ENCODE assay signal across 8 cellular contexts in the genomic region with DNA sequence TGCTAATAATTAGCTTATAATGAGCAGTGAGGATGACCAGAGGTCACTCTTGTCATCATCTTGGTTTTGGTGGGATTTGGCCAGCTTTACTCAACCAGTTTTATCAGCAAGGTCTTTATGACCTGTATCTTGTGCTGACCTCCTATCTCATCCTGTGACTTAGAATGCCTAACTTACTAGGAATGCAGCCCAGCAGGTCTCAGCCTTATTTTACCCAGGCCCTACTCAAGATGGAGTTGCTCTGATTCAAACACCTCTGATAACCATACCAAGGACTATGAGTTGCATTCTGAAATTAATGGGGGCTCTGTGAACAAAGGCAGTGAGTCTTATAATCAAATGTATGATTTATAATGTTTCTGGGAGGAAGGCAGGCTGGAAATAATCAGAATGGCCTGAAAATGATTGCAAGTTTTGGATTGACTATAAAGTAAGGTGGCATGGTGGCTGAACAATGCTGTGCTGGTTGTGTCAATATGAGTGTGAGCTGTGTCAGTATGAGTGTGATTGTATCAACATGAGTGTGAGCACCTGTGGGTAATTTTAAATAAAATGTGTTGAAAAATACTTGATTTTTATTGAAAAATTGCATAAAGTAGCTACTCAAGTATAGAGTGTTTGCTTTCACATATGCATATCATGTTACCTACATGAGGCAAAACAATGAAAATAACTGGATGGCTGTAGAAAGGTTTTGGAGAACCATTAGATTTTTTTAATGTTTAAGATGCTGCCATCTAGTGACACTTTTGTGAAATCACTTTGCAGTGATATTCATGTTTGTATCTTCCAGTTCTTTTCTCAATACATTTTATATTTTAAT.
DNase-seq lines count a peak whose midpoint lies in the region; ATAC-seq and TF ChIP-seq lines count a peak whose summit lies in the region.

No MANE protein-coding gene starts in this region.

- H3K27me3 ChIP-seq in OCI-LY1 (ENCODE audit: insufficient read depth, low read length), result no peaks in the 10 kb centered on the region
- no peaks in the 10 kb centered on the region for H3K27me3 ChIP-seq in psoas muscle (ENCODE audit: insufficient read depth in 3 of 3, low read length in 2 of 3)

- intact Hi-C loops in psoas muscle (cut with DNase I), result no loop called here

- H3K4me3 ChIP-seq in OCI-LY1 (ENCODE audit: low read depth, low read length, poor library complexity, severe bottlenecking) (no peak overlapping the region), psoas muscle (no peak overlapping the region)

- H3K27ac ChIP-seq in OCI-LY1 (ENCODE audit: low read depth, low read length, poor library complexity, severe bottlenecking), result no peak overlapping the region
- no peak overlapping the region for H3K27ac ChIP-seq in psoas muscle

- H3K4me1 ChIP-seq in OCI-LY1 (ENCODE audit: insufficient read depth, low read length, severe bottlenecking), result no peaks in the 10 kb centered on the region
- H3K4me1 ChIP-seq in psoas muscle, result no peaks in the 10 kb centered on the region

- H3K4me2 ChIP-seq in OCI-LY1 (ENCODE audit: low read length), result no peak overlapping the region

- TF ChIP-seq CTCF in OCI-LY1 (IDR thresholded peaks at IDR 0.05; ENCODE audit: low read length), result peak; percentile 46
- peak; percentile 40 for TF ChIP-seq CTCF in psoas muscle (IDR thresholded peaks at IDR 0.05)

- peak; percentile 37 for ATAC-seq in GM18505 (IDR thresholded peaks at IDR 0.05; ENCODE audit: unreplicated experiment)
- ATAC-seq in HG03175 (IDR thresholded peaks at IDR 0.05; ENCODE audit: unreplicated experiment), result peak; percentile 28
- ATAC-seq in psoas muscle, result no peak

- no peaks in the 10 kb centered on the region for H4K20me1 ChIP-seq in OCI-LY1 (ENCODE audit: insufficient read depth, low read length)

- no peaks in the 10 kb centered on the region for H3K79me2 ChIP-seq in OCI-LY1 (ENCODE audit: insufficient read depth, low read length)

- no peaks in the 10 kb centered on the region for H3F3A ChIP-seq in OCI-LY1 (ENCODE audit: insufficient read depth, low read length)

- no peaks in the 10 kb centered on the region for H3K9me3 ChIP-seq in OCI-LY1 (ENCODE audit: low read length)
- no peaks in the 10 kb centered on the region for H3K9me3 ChIP-seq in psoas muscle

- DNase-seq in AG08395 (ENCODE audit: low spot score) (peak; percentile 41), epidermal melanocyte (ENCODE audit: insufficient read length, low spot score) (peak; percentile 32), psoas muscle (no peak), nucleus accumbens (lab: John Stamatoyannopoulos, UW) (no peak), cerebellar nuclear complex (lab: John Stamatoyannopoulos, UW) (no peak)

- H2AFZ ChIP-seq in OCI-LY1 (ENCODE audit: low read length), result no peak overlapping the region

- no peak overlapping the region for H3K9ac ChIP-seq in OCI-LY1 (ENCODE audit: low read length)

- no peak for TF ChIP-seq POLR2A in GM18505 (IDR thresholded peaks at IDR 0.05; ENCODE audit: borderline replicate concordance, extremely low read depth, insufficient read depth, insufficient read length)

- no peaks in the 10 kb centered on the region for H3K36me3 ChIP-seq in OCI-LY1 (ENCODE audit: insufficient read depth, low read length)
- no peaks in the 10 kb centered on the region for H3K36me3 ChIP-seq in psoas muscle (ENCODE audit: insufficient read depth in 1 of 2, low read depth in 1 of 2)

- no peaks in the 10 kb centered on the region for H3K9me2 ChIP-seq in OCI-LY1 (ENCODE audit: low read depth, low read length)

Comparison
In these comparisons a context has a peak if more than half of its experiments do, and no peak if none do; other contexts are left out.
1. DNase-seq: peak in AG08395 (single experiment) and epidermal melanocyte (single experiment); none in psoas muscle (0 of 2), nucleus accumbens (0 of 56) and cerebellar nuclear complex (0 of 2).
2. ATAC-seq: peak in GM18505 (single experiment) and HG03175 (single experiment); none in psoas muscle (0 of 4).